Comparison of ENCODE assay signal across 9 cellular contexts in genomic region chr14:68976160-68977067, GRCh38. TPM values are rescaled to one million over a fixed set of nuclear protein-coding genes. Genes with fewer than 3 reads are reported as not detected.
DNase-seq lines count a peak whose midpoint lies in the region; ATAC-seq and TF ChIP-seq lines count a peak whose summit lies in the region.
"Had no signal": no experiment of that assay in that cellular context is flagged by ENCODE, and none has a peak within 500 bp of the region (broad histone marks: within the 10 kb centered on the region; RNA-seq: fewer than 3 reads in every experiment).

No MANE protein-coding gene starts in this region.

- WGBS in SK-N-SH (ENCODE audit: low lambda C conversion rate): 75% methylated on average over 13 of the region's 13 CpGs
- WGBS in mammary epithelial cell (ENCODE audit: low coverage, missing lambda C conversion rate): under 1% methylated on average over 12 of the region's 13 CpGs
- 71 to 74% methylated on average over 13 of the region's 13 CpGs for WGBS in tibial nerve, 2 donors

- CTCF ChIA-PET in SK-N-SH (lab: Yijun Ruan, JAX) (interaction anchor here (0.9 to 2.8 kb wide), 13 partner anchors 9 to 131 kb away, joined by 3 to 16 read pairs (median 4); no protein-coding TSS in a partner anchor), mammary epithelial cell (lab: Charles Lee; ENCODE audit: low non-redundant PET) (interaction anchor here (0.5 to 0.6 kb wide), 2 partner anchors 41 to 1619 kb away, joined by 4 to 5 read pairs; no protein-coding TSS in a partner anchor)

- POLR2A ChIA-PET in SK-N-SH (lab: Yijun Ruan, JAX): interaction anchor here (1.0 to 1.6 kb wide), 5 partner anchors 10 to 81 kb away, joined by 3 to 5 read pairs (median 3); no protein-coding TSS in a partner anchor

- H2AFZ ChIP-seq in SK-N-SH (ENCODE audit: low read depth) (no peak overlapping the region), mammary epithelial cell (ENCODE audit: low read depth, low read length) (no peak overlapping the region)

- TF ChIP-seq EP300 in SK-N-SH (IDR thresholded peaks at IDR 0.05; ENCODE audit: borderline replicate concordance in 1 of 2, low read depth in 1 of 2, low read length in 1 of 2): no peak
- peak in 1 of 2 donors; percentile 41 for TF ChIP-seq EP300 in tibial nerve (IDR thresholded peaks at IDR 0.05)

- H3K4me3 ChIP-seq in SK-N-SH (ENCODE audit: low read depth in 2 of 2, low read length in 1 of 2): peak overlapping the region; percentile 87 to 96
- peak overlapping the region; percentile 86 to 96 (median 96) for H3K4me3 ChIP-seq in mammary epithelial cell (replicated peaks in 1 of 3; ENCODE audit: insufficient read depth in 1 of 3, low read depth in 2 of 3, low read length in 3 of 3)
- H3K4me3 ChIP-seq in tibial nerve: peak overlapping the region in 3 of 4 donors; percentile 73 to 88 (median 80)

- TF ChIP-seq RAD21 in SK-N-SH (IDR thresholded peaks at IDR 0.05; ENCODE audit: low read length): no peak

- dilution Hi-C loops in mammary epithelial cell (cut with HindIII; ENCODE audit: low sequenced_read_pairs): no loop called here

- in situ Hi-C loops in mammary epithelial cell (cut with MboI; ENCODE audit: low sequenced_read_pairs in 2 of 2): no loop called here

- TF ChIP-seq POLR2A in tibial nerve (IDR thresholded peaks at IDR 0.05): no peak

- H3K27ac ChIP-seq in SK-N-SH (ENCODE audit: low read depth in 2 of 2, low read length in 1 of 2) (peak overlapping the region; percentile 98), mammary epithelial cell (ENCODE audit: insufficient read depth, low read depth, low read length) (peak overlapping the region; percentile 81), tibial nerve (peak overlapping the region; percentile 78 to 97 (median 91))

- intact Hi-C loops in mammary epithelial cell (cut with micrococcal nuclease): loop anchor here (1.0 kb wide), 4 partner anchors 25 to 125 kb away; no protein-coding TSS in a partner anchor

- H4K20me1 ChIP-seq in SK-N-SH (ENCODE audit: insufficient read depth) (peaks cover 62% of the 10 kb centered on the region), mammary epithelial cell (ENCODE audit: insufficient read depth, low read length) (peaks cover 9% of the 10 kb centered on the region)

- TSS peak; percentile 23 for BruUV-seq in mammary epithelial cell (replicated peaks; lab: Mats Ljungman, UMichigan)

- ATAC-seq in SK-N-SH treated with all-trans-retinoic acid at 6 μM for 48 hours (no peak), left lobe of liver (peak; percentile 11), HG03521 (IDR thresholded peaks at IDR 0.05; ENCODE audit: unreplicated experiment) (no peak), HG03342 (IDR thresholded peaks at IDR 0.05; ENCODE audit: unreplicated experiment) (no peak)

- no peaks in the 10 kb centered on the region for H3K9me2 ChIP-seq in SK-N-SH

- peaks cover 32% of the 10 kb centered on the region for H3F3A ChIP-seq in SK-N-SH (replicated peaks; ENCODE audit: insufficient read depth)

- H3K4me2 ChIP-seq in SK-N-SH (peak overlapping the region; percentile 98), mammary epithelial cell (ENCODE audit: insufficient read depth, low read depth, low read length) (peak overlapping the region; percentile 85)

- H3K9ac ChIP-seq in SK-N-SH (peak overlapping the region; percentile 99), mammary epithelial cell (ENCODE audit: insufficient read depth, low read length) (peak overlapping the region; percentile 74)

- TF ChIP-seq CTCF in SK-N-SH (IDR thresholded peaks at IDR 0.05) (no peak), mammary epithelial cell (conservative IDR thresholded peaks at IDR 0.05 in 1 of 2, IDR thresholded peaks at IDR 0.05 in 1 of 2; ENCODE audit: extremely low read depth in 1 of 2, insufficient read depth in 1 of 2, low read depth in 1 of 2, low read length in 2 of 2) (no peak), tibial nerve (IDR thresholded peaks at IDR 0.05) (no peak)

- H3K4me1 ChIP-seq in SK-N-SH (ENCODE audit: control insufficient read depth in 1 of 2, insufficient read depth in 2 of 2, low read depth in 1 of 2, low read length in 1 of 2) (peaks cover 29 to 62% of the 10 kb centered on the region in 2 experiments), mammary epithelial cell (ENCODE audit: insufficient read depth, low read length) (peaks cover 64% of the 10 kb centered on the region), tibial nerve (peaks cover 0 to 53% (median 20%) of the 10 kb centered on the region in 4 donors)

- H3K9me3 ChIP-seq in SK-N-SH (no peaks in the 10 kb centered on the region), mammary epithelial cell (replicated peaks; ENCODE audit: insufficient read depth, low read length) (no peaks in the 10 kb centered on the region), tibial nerve (no peaks in the 10 kb centered on the region)

- H3K79me2 ChIP-seq in SK-N-SH (ENCODE audit: insufficient read depth) (peaks cover 83% of the 10 kb centered on the region), mammary epithelial cell (ENCODE audit: insufficient read depth, low read length) (peaks cover 92% of the 10 kb centered on the region)

- H3K36me3 ChIP-seq in SK-N-SH (replicated peaks in 1 of 2; ENCODE audit: control insufficient read depth in 1 of 2, insufficient read depth in 2 of 2, low read length in 1 of 2) (peaks cover 39 to 44% of the 10 kb centered on the region in 2 experiments), mammary epithelial cell (ENCODE audit: insufficient read depth, low read length) (peaks cover 36% of the 10 kb centered on the region), tibial nerve (peaks cover 0 to 24% (median 0%) of the 10 kb centered on the region in 3 donors)

- H3K27me3 ChIP-seq in SK-N-SH (ENCODE audit: insufficient read depth) (no peaks in the 10 kb centered on the region), mammary epithelial cell (ENCODE audit: insufficient read depth, low read length) (no peaks in the 10 kb centered on the region), tibial nerve (no peaks in the 10 kb centered on the region)

- peak; percentile 24 for DNase-seq in SK-N-SH
- DNase-seq in mammary epithelial cell: peak; percentile 44
- no peak for DNase-seq in left lobe of liver (ENCODE audit: low spot score)
- DNase-seq in tibial nerve (ENCODE audit: low spot score in 2 of 2): no peak
- no peak for DNase-seq in HK-2 (ENCODE audit: unreplicated experiment)
- DNase-seq: NCI-H2081 had no signal

TF ChIP-seq in SK-N-SH, 30 proteins besides CTCF, POLR2A, EP300 and RAD21:
- no peak for TF ChIP-seq MEF2A (IDR thresholded peaks at IDR 0.05; ENCODE audit: borderline replicate concordance, low read depth)
- 0 out of 2 replicates have a peak, but pooled peaks have one; percentile 28 for TF ChIP-seq MAX (IDR thresholded peaks at IDR 0.05; ENCODE audit: low read depth)

TF ChIP-seq in SK-N-SH treated with all-trans-retinoic acid at 6 μM for 48 hours, 23 proteins besides CTCF, POLR2A, EP300 and RAD21:
- TF ChIP-seq CSDC2 (CRISPR knock-in tag; IDR thresholded peaks at IDR 0.05) (no peak), TCF4 (CRISPR knock-in tag; IDR thresholded peaks at IDR 0.05; ENCODE audit: borderline replicate concordance) (no peak), ZFP30 (CRISPR knock-in tag; IDR thresholded peaks at IDR 0.05) (no peak), ZFP3 (CRISPR knock-in tag; IDR thresholded peaks at IDR 0.05) (no peak), ARNTL (CRISPR knock-in tag; IDR thresholded peaks at IDR 0.05; ENCODE audit: borderline replicate concordance, low read depth) (no peak), ZC3H10 (CRISPR knock-in tag; IDR thresholded peaks at IDR 0.05) (no peak), TOX (CRISPR knock-in tag; IDR thresholded peaks at IDR 0.05; ENCODE audit: borderline replicate concordance) (no peak), BACH2 (CRISPR knock-in tag; IDR thresholded peaks at IDR 0.05; ENCODE audit: borderline replicate concordance) (no peak)

RNA-seq across cellular contexts. Expression of gene ACTN1, which starts 2.7 kb away (rescaled TPM):
- 266 and 319 TPM in 2 replicates for polyA plus RNA-seq in SK-N-SH (2012; rRNA removed)
- polyA plus RNA-seq in SK-N-SH (2012; cell fraction: cytosol; rRNA removed): 144 and 218 TPM in 2 replicates
- 589 and 740 TPM in 2 replicates for polyA plus RNA-seq in SK-N-SH (2012; cell fraction: nucleus; rRNA removed)
- total RNA-seq in mammary epithelial cell: 1,000 to 10,000 TPM in 1 of 2 donors, 100 to 1,000 TPM in 1; 841 to 1,322 TPM
- polyA plus RNA-seq in mammary epithelial cell: 813 TPM
- polyA minus RNA-seq in mammary epithelial cell: 1,325 TPM
- 60.1 TPM for total RNA-seq in left lobe of liver
- total RNA-seq in tibial nerve: 100 to 1,000 TPM; 130 to 273 (median 152) TPM

Comparison
In these comparisons a context has a peak if more than half of its experiments do, and no peak if none do; other contexts are left out.
1. DNase-seq: peak in SK-N-SH (single experiment) and mammary epithelial cell (single experiment); none in left lobe of liver (single experiment), tibial nerve (0 of 2) and HK-2 (single experiment).
2. Peak in every context shown above with its lines, with median percentiles within 50 percentile points of each other: H3K27ac ChIP-seq and H3K4me3 ChIP-seq.